26 cellular contexts compared by ENCODE assay signal in genomic region chr5:122394313-122394712, GRCh38.
"Had no signal": no experiment of that assay in that cellular context is flagged by ENCODE, and none has a peak within 500 bp of the region (broad histone marks: within the 10 kb centered on the region; RNA-seq: fewer than 3 reads in every experiment).

No MANE protein-coding gene starts in this region.

- DNase-seq: activated CD4-positive, alpha-beta memory T cell treated with anti-CD3 and anti-CD28 coated beads for 36 hours; activated CD4-positive, alpha-beta T cell treated with anti-CD3 and anti-CD28 coated beads, Interleukin-2, amount 10 ng/mL, durations not matched to agents 7 days and 5 days; activated CD4-positive, CD25-positive, alpha-beta regulatory T cell; activated CD8-positive, alpha-beta memory T cell treated with anti-CD3 and anti-CD28 coated beads for 24 hours; activated effector memory CD4-positive, alpha-beta T cell treated with anti-CD3 and anti-CD28 coated beads, Interleukin-2, amount 50 U/mL, for 16 hours; activated naive CD4-positive, alpha-beta T cell treated with Interleukin-2 at 50 U/mL for 16 hours; activated naive CD8-positive, alpha-beta T cell treated with anti-CD3 and anti-CD28 coated beads, Interleukin-2, amount 50 U/mL, for 24 hours; activated T-cell treated with anti-CD3 and anti-CD28 coated beads, Interleukin-2, amount 50 U/mL, for 4 hours; amygdala; MG63; NCI-H1105; NCI-H1436; NCI-H1694 treated with DMSO at 0.1 percent for 48 hours; NCI-H2029 treated with DMSO at 0.1 percent for 48 hours; NCI-H510A treated with DMSO at 0.1 percent for 48 hours; NCI-H69; NK-92 treated with Interleukin-12 subunit alpha and Interleukin-12 subunit beta, amount 100 ng/mL, for 24 hours; OCI-M1; RPMI8226; T-helper 1 cell had no signal

- H3K27ac Mint-ChIP-seq: activated CD4-positive, alpha-beta memory T cell treated with anti-CD3 and anti-CD28 coated beads for 36 hours; activated CD4-positive, alpha-beta T cell treated with anti-CD3 and anti-CD28 coated beads, Interleukin-2, amount 10 ng/mL, durations not matched to agents 7 days and 5 days; activated naive CD4-positive, alpha-beta T cell treated with anti-CD3 and anti-CD28 coated beads, Interleukin-2, amount 50 U/mL, for 72 hours; activated naive CD8-positive, alpha-beta T cell treated with anti-CD3 and anti-CD28 coated beads, Interleukin-2, amount 50 U/mL, for 24 hours; brain had no signal

- H3K4me1 Mint-ChIP-seq: activated CD4-positive, alpha-beta T cell treated with anti-CD3 and anti-CD28 coated beads, Interleukin-2, amount 10 ng/mL, durations not matched to agents 7 days and 5 days; activated naive CD8-positive, alpha-beta T cell treated with anti-CD3 and anti-CD28 coated beads, Interleukin-2, amount 50 U/mL, for 24 hours had no signal

- H3K27ac ChIP-seq: SK-N-MC, VCaP had no signal

- H3K9me3 ChIP-seq: MG63 had no signal

- H3K36me3 ChIP-seq: MG63 had no signal

- H3K4me3 ChIP-seq: MG63, SK-N-MC had no signal

- H3K4me3 Mint-ChIP-seq: activated CD4-positive, alpha-beta memory T cell treated with anti-CD3 and anti-CD28 coated beads for 36 hours; activated CD4-positive, alpha-beta T cell treated with anti-CD3 and anti-CD28 coated beads, Interleukin-2, amount 10 ng/mL, durations not matched to agents 7 days and 5 days; activated naive CD8-positive, alpha-beta T cell treated with anti-CD3 and anti-CD28 coated beads, Interleukin-2, amount 50 U/mL, for 24 hours; activated T-cell treated with anti-CD3 and anti-CD28 coated beads, Interleukin-2, amount 50 U/mL, for 4 hours; brain had no signal

- H3K36me3 Mint-ChIP-seq: activated CD4-positive, alpha-beta memory T cell treated with anti-CD3 and anti-CD28 coated beads for 36 hours; activated naive CD4-positive, alpha-beta T cell treated with anti-CD3 and anti-CD28 coated beads, Interleukin-2, amount 50 U/mL, for 72 hours had no signal

- H3K9me3 Mint-ChIP-seq: activated CD4-positive, alpha-beta memory T cell treated with anti-CD3 and anti-CD28 coated beads for 36 hours; activated CD4-positive, alpha-beta T cell treated with anti-CD3 and anti-CD28 coated beads, Interleukin-2, amount 10 ng/mL, durations not matched to agents 7 days and 5 days; activated naive CD4-positive, alpha-beta T cell treated with anti-CD3 and anti-CD28 coated beads, Interleukin-2, amount 50 U/mL, for 72 hours; activated naive CD8-positive, alpha-beta T cell treated with anti-CD3 and anti-CD28 coated beads, Interleukin-2, amount 50 U/mL, for 24 hours; activated T-cell treated with anti-CD3 and anti-CD28 coated beads, Interleukin-2, amount 50 U/mL, for 4 hours; brain had no signal

- ATAC-seq: activated naive CD4-positive, alpha-beta T cell treated with anti-CD3 and anti-CD28 coated beads, Interleukin-2, amount 50 U/mL, for 72 hours; activated naive CD8-positive, alpha-beta T cell treated with anti-CD3 and anti-CD28 coated beads, Interleukin-2, amount 50 U/mL, for 24 hours; activated T-cell treated with anti-CD3 and anti-CD28 coated beads, Interleukin-2, amount 50 U/mL, for 4 hours; Panc1; Right ventricle myocardium inferior had no signal

- H3K27me3 Mint-ChIP-seq: activated CD4-positive, alpha-beta memory T cell treated with anti-CD3 and anti-CD28 coated beads for 36 hours; activated CD4-positive, alpha-beta T cell treated with anti-CD3 and anti-CD28 coated beads, Interleukin-2, amount 10 ng/mL, durations not matched to agents 7 days and 5 days; activated naive CD8-positive, alpha-beta T cell treated with anti-CD3 and anti-CD28 coated beads, Interleukin-2, amount 50 U/mL, for 24 hours; brain had no signal

- H3K27me3 ChIP-seq: MG63 had no signal
